ENCODE assay signal across 9 cellular contexts in genomic region chr3:132978946-132979345, GRCh38. TPM values are rescaled to one million over a fixed set of nuclear protein-coding genes. Genes with fewer than 3 reads are reported as not detected.
"Had no signal": no experiment of that assay in that cellular context is flagged by ENCODE, and none has a peak within 500 bp of the region (broad histone marks: within the 10 kb centered on the region; RNA-seq: fewer than 3 reads in every experiment).

No MANE protein-coding gene starts in this region.

RNA-seq across cellular contexts. Expression of gene TMEM108, which starts 59.2 kb away (rescaled TPM):
- total RNA-seq: activated CD4-positive, alpha-beta memory T cell treated with anti-CD3 and anti-CD28 coated beads, Interleukin-2, amount 10 ng/mL, durations not matched to agents 7 days and 5 days; activated CD4-positive, alpha-beta T cell treated with anti-CD3 and anti-CD28 coated beads for 36 hours; activated CD4-positive, alpha-beta T cell treated with anti-CD3 and anti-CD28 coated beads, Interleukin-2, amount 10 ng/mL, durations not matched to agents 7 days and 5 days; activated CD8-positive, alpha-beta memory T cell treated with anti-CD3 and anti-CD28 coated beads, Interleukin-2, amount 10 ng/mL, durations not matched to agents 7 days and 5 days; activated CD8-positive, alpha-beta T cell treated with anti-CD3 and anti-CD28 coated beads, Interleukin-2, amount 10 ng/mL, durations not matched to agents 7 days and 5 days; activated naive CD8-positive, alpha-beta T cell treated with anti-CD3 and anti-CD28 coated beads, Interleukin-2, amount 10 ng/mL, durations not matched to agents 7 days and 5 days; ascending aorta; T-helper 1 cell treated with Interleukin-12 subunit alpha and Interleukin-12 subunit beta and Interleukin-4 antibody, amounts not matched to agents 30 ng/mL and 1 ng/mL, for 36 hours; T-helper 2 cell treated with Interferon-gamma antibody and Interleukin-4, amounts not matched to agents 100 ng/mL and 5 ng/mL, for 36 hours had no signal
